ENCODE assay signal across 1 cellular context in genomic region chr9:6733243-6733642, GRCh38.
TF ChIP-seq lines count a peak whose summit lies in the region.

No MANE protein-coding gene starts in this region.

TF ChIP-seq in HepG2, 621 proteins besides CTCF, POLR2A, EP300 and RAD21 (continued from another document and continues in another):
- TF ChIP-seq, protein P1, sequence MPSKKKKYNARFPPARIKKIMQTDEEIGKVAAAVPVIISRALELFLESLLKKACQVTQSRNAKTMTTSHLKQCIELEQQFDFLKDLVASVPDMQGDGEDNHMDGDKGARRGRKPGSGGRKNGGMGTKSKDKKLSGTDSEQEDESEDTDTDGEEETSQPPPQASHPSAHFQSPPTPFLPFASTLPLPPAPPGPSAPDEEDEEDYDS (CRISPR knock-in tag; IDR thresholded peaks at IDR 0.05) = no peak
- TF ChIP-seq HIVEP1 (CRISPR knock-in tag; IDR thresholded peaks at IDR 0.05) (no peak), ZNF841 (CRISPR knock-in tag; IDR thresholded peaks at IDR 0.05; ENCODE audit: borderline replicate concordance) (no peak), ARID4A (CRISPR knock-in tag; IDR thresholded peaks at IDR 0.05; ENCODE audit: borderline replicate concordance) (no peak), TMF1 (CRISPR knock-in tag; IDR thresholded peaks at IDR 0.05; ENCODE audit: low read depth) (no peak), ZMYM4 (CRISPR knock-in tag; IDR thresholded peaks at IDR 0.05) (0 out of 2 replicates have a peak, but pooled peaks have one; percentile 15), CEBPG (CRISPR knock-in tag; IDR thresholded peaks at IDR 0.05) (no peak), SNAI1 (CRISPR knock-in tag; IDR thresholded peaks at IDR 0.05; ENCODE audit: borderline replicate concordance) (no peak), REL (CRISPR knock-in tag; conservative IDR thresholded peaks at IDR 0.05) (no peak), MXI1 (IDR thresholded peaks at IDR 0.05; ENCODE audit: borderline replicate concordance, low read depth, low read length) (no peak), TBX3 (IDR thresholded peaks at IDR 0.05; ENCODE audit: borderline replicate concordance) (no peak), TOPORS (CRISPR knock-in tag; IDR thresholded peaks at IDR 0.05) (0 out of 2 replicates have a peak, but pooled peaks have one; percentile 46), CBX5 (CRISPR knock-in tag; IDR thresholded peaks at IDR 0.05; ENCODE audit: borderline replicate concordance) (no peak), MED13 (CRISPR knock-in tag; IDR thresholded peaks at IDR 0.05) (no peak), ZZZ3 (CRISPR knock-in tag; IDR thresholded peaks at IDR 0.05; ENCODE audit: borderline replicate concordance) (no peak), FIP1L1 (IDR thresholded peaks at IDR 0.05; ENCODE audit: borderline replicate concordance, insufficient read depth, low read depth, low read length) (no peak), TBL1XR1 (IDR thresholded peaks at IDR 0.05; ENCODE audit: borderline replicate concordance, low read length, partially characterized antibody) (no peak), ZNF292 (CRISPR knock-in tag; IDR thresholded peaks at IDR 0.05; ENCODE audit: borderline replicate concordance, low read depth) (peak; percentile 30; the same call in 1 of the 2 replicates), ZNF430 (CRISPR knock-in tag; IDR thresholded peaks at IDR 0.05) (no peak), ATF1 (CRISPR knock-in tag; IDR thresholded peaks at IDR 0.05) (no peak), PAX8 (CRISPR knock-in tag; IDR thresholded peaks at IDR 0.05; ENCODE audit: borderline replicate concordance) (no peak), FOSL2 (CRISPR knock-in tag; IDR thresholded peaks at IDR 0.05) (no peak), TAF15 (IDR thresholded peaks at IDR 0.05; ENCODE audit: low read depth, low read length, poor library complexity, severe bottlenecking) (no peak), MTA3 (CRISPR knock-in tag; IDR thresholded peaks at IDR 0.05) (no peak), ONECUT2 (CRISPR knock-in tag; IDR thresholded peaks at IDR 0.05) (no peak), ZNF777 (CRISPR knock-in tag; IDR thresholded peaks at IDR 0.05) (no peak), FOXA1 (IDR thresholded peaks at IDR 0.05) (no peak), FOXA1 (CRISPR knock-in tag; IDR thresholded peaks at IDR 0.05) (no peak)
- TF ChIP-seq, protein P2, sequence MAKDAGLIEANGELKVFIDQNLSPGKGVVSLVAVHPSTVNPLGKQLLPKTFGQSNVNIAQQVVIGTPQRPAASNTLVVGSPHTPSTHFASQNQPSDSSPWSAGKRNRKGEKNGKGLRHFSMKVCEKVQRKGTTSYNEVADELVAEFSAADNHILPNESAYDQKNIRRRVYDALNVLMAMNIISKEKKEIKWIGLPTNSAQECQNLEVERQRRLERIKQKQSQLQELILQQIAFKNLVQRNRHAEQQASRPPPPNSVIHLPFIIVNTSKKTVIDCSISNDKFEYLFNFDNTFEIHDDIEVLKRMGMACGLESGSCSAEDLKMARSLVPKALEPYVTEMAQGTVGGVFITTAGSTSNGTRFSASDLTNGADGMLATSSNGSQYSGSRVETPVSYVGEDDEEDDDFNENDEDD (CRISPR knock-in tag; IDR thresholded peaks at IDR 0.05; ENCODE audit: borderline replicate concordance) = no peak
- TF ChIP-seq, protein P3, sequence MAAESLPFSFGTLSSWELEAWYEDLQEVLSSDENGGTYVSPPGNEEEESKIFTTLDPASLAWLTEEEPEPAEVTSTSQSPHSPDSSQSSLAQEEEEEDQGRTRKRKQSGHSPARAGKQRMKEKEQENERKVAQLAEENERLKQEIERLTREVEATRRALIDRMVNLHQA (CRISPR knock-in tag; IDR thresholded peaks at IDR 0.05) = no peak
- TF ChIP-seq, protein P4, sequence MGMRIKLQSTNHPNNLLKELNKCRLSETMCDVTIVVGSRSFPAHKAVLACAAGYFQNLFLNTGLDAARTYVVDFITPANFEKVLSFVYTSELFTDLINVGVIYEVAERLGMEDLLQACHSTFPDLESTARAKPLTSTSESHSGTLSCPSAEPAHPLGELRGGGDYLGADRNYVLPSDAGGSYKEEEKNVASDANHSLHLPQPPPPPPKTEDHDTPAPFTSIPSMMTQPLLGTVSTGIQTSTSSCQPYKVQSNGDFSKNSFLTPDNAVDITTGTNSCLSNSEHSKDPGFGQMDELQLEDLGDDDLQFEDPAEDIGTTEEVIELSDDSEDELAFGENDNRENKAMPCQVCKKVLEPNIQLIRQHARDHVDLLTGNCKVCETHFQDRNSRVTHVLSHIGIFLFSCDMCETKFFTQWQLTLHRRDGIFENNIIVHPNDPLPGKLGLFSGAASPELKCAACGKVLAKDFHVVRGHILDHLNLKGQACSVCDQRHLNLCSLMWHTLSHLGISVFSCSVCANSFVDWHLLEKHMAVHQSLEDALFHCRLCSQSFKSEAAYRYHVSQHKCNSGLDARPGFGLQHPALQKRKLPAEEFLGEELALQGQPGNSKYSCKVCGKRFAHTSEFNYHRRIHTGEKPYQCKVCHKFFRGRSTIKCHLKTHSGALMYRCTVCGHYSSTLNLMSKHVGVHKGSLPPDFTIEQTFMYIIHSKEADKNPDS (CRISPR knock-in tag; IDR thresholded peaks at IDR 0.05) = no peak
- TF ChIP-seq, protein P5, sequence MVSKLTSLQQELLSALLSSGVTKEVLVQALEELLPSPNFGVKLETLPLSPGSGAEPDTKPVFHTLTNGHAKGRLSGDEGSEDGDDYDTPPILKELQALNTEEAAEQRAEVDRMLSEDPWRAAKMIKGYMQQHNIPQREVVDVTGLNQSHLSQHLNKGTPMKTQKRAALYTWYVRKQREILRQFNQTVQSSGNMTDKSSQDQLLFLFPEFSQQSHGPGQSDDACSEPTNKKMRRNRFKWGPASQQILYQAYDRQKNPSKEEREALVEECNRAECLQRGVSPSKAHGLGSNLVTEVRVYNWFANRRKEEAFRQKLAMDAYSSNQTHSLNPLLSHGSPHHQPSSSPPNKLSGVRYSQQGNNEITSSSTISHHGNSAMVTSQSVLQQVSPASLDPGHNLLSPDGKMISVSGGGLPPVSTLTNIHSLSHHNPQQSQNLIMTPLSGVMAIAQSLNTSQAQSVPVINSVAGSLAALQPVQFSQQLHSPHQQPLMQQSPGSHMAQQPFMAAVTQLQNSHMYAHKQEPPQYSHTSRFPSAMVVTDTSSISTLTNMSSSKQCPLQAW (CRISPR knock-in tag; IDR thresholded peaks at IDR 0.05) = no peak
- TF ChIP-seq, protein P6, sequence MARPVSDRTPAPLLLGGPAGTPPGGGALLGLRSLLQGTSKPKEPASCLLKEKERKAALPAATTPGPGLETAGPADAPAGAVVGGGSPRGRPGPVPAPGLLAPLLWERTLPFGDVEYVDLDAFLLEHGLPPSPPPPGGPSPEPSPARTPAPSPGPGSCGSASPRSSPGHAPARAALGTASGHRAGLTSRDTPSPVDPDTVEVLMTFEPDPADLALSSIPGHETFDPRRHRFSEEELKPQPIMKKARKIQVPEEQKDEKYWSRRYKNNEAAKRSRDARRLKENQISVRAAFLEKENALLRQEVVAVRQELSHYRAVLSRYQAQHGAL (CRISPR knock-in tag; IDR thresholded peaks at IDR 0.05; ENCODE audit: not compliant biosample characterization) = no peak
- TF ChIP-seq, protein P7, sequence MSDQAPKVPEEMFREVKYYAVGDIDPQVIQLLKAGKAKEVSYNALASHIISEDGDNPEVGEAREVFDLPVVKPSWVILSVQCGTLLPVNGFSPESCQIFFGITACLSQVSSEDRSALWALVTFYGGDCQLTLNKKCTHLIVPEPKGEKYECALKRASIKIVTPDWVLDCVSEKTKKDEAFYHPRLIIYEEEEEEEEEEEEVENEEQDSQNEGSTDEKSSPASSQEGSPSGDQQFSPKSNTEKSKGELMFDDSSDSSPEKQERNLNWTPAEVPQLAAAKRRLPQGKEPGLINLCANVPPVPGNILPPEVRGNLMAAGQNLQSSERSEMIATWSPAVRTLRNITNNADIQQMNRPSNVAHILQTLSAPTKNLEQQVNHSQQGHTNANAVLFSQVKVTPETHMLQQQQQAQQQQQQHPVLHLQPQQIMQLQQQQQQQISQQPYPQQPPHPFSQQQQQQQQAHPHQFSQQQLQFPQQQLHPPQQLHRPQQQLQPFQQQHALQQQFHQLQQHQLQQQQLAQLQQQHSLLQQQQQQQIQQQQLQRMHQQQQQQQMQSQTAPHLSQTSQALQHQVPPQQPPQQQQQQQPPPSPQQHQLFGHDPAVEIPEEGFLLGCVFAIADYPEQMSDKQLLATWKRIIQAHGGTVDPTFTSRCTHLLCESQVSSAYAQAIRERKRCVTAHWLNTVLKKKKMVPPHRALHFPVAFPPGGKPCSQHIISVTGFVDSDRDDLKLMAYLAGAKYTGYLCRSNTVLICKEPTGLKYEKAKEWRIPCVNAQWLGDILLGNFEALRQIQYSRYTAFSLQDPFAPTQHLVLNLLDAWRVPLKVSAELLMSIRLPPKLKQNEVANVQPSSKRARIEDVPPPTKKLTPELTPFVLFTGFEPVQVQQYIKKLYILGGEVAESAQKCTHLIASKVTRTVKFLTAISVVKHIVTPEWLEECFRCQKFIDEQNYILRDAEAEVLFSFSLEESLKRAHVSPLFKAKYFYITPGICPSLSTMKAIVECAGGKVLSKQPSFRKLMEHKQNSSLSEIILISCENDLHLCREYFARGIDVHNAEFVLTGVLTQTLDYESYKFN (CRISPR knock-in tag; conservative IDR thresholded peaks at IDR 0.05) = peak; percentile 47
- TF ChIP-seq, protein P8, sequence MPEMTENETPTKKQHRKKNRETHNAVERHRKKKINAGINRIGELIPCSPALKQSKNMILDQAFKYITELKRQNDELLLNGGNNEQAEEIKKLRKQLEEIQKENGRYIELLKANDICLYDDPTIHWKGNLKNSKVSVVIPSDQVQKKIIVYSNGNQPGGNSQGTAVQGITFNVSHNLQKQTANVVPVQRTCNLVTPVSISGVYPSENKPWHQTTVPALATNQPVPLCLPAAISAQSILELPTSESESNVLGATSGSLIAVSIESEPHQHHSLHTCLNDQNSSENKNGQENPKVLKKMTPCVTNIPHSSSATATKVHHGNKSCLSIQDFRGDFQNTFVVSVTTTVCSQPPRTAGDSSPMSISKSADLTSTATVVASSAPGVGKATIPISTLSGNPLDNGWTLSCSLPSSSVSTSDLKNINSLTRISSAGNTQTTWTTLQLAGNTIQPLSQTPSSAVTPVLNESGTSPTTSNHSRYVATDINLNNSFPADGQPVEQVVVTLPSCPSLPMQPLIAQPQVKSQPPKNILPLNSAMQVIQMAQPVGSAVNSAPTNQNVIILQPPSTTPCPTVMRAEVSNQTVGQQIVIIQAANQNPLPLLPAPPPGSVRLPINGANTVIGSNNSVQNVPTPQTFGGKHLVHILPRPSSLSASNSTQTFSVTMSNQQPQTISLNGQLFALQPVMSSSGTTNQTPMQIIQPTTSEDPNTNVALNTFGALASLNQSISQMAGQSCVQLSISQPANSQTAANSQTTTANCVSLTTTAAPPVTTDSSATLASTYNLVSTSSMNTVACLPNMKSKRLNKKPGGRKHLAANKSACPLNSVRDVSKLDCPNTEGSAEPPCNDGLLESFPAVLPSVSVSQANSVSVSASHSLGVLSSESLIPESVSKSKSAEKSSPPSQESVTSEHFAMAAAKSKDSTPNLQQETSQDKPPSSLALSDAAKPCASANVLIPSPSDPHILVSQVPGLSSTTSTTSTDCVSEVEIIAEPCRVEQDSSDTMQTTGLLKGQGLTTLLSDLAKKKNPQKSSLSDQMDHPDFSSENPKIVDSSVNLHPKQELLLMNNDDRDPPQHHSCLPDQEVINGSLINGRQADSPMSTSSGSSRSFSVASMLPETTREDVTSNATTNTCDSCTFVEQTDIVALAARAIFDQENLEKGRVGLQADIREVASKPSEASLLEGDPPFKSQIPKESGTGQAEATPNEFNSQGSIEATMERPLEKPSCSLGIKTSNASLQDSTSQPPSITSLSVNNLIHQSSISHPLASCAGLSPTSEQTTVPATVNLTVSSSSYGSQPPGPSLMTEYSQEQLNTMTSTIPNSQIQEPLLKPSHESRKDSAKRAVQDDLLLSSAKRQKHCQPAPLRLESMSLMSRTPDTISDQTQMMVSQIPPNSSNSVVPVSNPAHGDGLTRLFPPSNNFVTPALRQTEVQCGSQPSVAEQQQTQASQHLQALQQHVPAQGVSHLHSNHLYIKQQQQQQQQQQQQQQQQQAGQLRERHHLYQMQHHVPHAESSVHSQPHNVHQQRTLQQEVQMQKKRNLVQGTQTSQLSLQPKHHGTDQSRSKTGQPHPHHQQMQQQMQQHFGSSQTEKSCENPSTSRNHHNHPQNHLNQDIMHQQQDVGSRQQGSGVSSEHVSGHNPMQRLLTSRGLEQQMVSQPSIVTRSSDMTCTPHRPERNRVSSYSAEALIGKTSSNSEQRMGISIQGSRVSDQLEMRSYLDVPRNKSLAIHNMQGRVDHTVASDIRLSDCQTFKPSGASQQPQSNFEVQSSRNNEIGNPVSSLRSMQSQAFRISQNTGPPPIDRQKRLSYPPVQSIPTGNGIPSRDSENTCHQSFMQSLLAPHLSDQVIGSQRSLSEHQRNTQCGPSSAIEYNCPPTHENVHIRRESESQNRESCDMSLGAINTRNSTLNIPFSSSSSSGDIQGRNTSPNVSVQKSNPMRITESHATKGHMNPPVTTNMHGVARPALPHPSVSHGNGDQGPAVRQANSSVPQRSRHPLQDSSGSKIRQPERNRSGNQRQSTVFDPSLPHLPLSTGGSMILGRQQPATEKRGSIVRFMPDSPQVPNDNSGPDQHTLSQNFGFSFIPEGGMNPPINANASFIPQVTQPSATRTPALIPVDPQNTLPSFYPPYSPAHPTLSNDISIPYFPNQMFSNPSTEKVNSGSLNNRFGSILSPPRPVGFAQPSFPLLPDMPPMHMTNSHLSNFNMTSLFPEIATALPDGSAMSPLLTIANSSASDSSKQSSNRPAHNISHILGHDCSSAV (CRISPR knock-in tag; IDR thresholded peaks at IDR 0.05; ENCODE audit: borderline replicate concordance) = no peak
